Comparison of ENCODE assay signal across 8 cellular contexts in the genomic region with DNA sequence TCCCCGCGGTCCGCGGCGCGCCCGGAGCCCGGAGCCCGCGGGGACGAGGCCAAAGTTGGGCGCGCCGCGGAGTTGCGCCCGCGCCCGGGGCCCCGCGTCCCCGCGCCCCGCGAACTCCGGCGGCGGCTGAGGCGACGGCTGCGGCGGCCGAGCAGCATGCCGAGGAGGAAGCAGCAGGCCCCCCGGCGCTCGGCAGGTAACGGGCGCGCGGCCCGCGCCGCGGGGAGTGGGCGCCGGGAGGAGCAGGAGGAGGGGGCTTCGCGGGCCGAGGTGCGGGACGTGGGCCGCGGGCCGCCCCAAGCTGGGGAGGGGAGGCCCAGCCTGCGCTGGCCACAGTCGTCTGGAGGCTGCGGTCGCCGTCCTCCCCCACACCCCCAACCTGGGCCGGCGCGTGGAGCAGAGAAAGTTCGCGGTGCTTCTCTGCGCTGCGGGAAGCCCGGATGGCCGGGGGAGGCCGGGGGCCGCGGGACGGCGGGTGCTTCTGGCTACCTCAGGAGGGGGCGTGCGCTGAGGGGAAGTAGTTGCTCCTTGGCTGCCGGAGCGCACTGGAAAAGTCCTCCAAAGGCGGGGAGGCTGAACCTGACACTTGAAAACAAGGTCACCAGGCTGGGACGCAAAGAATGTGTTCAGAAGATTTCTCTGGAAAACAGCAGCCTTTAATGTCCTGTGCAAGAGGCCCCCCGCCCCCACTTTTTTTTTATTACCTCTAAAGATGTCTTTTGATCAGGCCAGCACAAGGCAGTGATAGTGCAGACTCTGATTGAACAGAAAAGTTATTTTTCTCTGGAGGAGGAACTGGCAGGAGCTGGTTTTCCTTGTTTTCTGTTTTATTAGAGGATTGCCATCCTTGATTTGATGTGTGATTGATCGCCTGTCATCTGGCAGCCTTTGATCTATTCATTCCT. TPM values are rescaled to one million over a fixed set of nuclear protein-coding genes. Genes with fewer than 3 reads are reported as not detected.
A peak's percentile ranks its signal among the peaks of the same experiment; 100 is the strongest.
DNase-seq lines count a peak whose midpoint lies in the region; ATAC-seq, FAIRE-seq and TF ChIP-seq lines count a peak whose summit lies in the region.

No MANE protein-coding gene starts in this region.

- peaks cover 18% of the 10 kb centered on the region for H3K36me3 Mint-ChIP-seq in activated CD4-positive, alpha-beta T cell treated with anti-CD3 and anti-CD28 coated beads, Interleukin-2, amount 10 ng/mL, durations not matched to agents 24 days and 14 days (ENCODE audit: low read depth)
- H3K36me3 Mint-ChIP-seq in naive B cell, result no peaks in the 10 kb centered on the region

- no peak for FAIRE-seq in urothelium cell line (lab: Jason Lieb, UNC)

- TF ChIP-seq CTCF in epithelial cell of proximal tubule (conservative IDR thresholded peaks at IDR 0.05; ENCODE audit: low read depth, low read length), result no peak

- DNase-seq in Caki2 (ENCODE audit: low read depth) (peak; percentile 16), epithelial cell of proximal tubule (ENCODE audit: low read depth) (no peak), naive B cell (peak; percentile 29), urothelium cell line (ENCODE audit: low spot score) (peak; percentile 27), NCI-H2196 (lab: John Stamatoyannopoulos, UW; ENCODE audit: unreplicated experiment) (no peak), AG08395 (ENCODE audit: low spot score) (no peak)
- peak; percentile 81 for DNase-seq in activated CD4-positive, alpha-beta T cell treated with anti-CD3 and anti-CD28 coated beads, Interleukin-2, amount 10 ng/mL, durations not matched to agents 24 days and 14 days

- H3K4me1 ChIP-seq in HUES6 (ENCODE audit: control insufficient read depth, insufficient read depth, low read length), result peaks cover 27% of the 10 kb centered on the region

- peak overlapping the region; percentile 85 for H3K4me3 Mint-ChIP-seq in activated CD4-positive, alpha-beta T cell treated with anti-CD3 and anti-CD28 coated beads, Interleukin-2, amount 10 ng/mL, durations not matched to agents 24 days and 14 days
- peak overlapping the region; percentile 73 to 100 (median 90) for H3K4me3 Mint-ChIP-seq in naive B cell

- H3K27me3 Mint-ChIP-seq in activated CD4-positive, alpha-beta T cell treated with anti-CD3 and anti-CD28 coated beads, Interleukin-2, amount 10 ng/mL, durations not matched to agents 24 days and 14 days, result peaks cover 7% of the 10 kb centered on the region
- peaks cover 0 to 10% (median 0%) of the 10 kb centered on the region in 3 donors for H3K27me3 Mint-ChIP-seq in naive B cell

- H3K4me3 ChIP-seq in HUES6 (ENCODE audit: low read depth, low read length), result peak overlapping the region; percentile 65
- peak overlapping the region; percentile 68 for H3K4me3 ChIP-seq in epithelial cell of proximal tubule (ENCODE audit: low read depth, low read length)

- in situ Hi-C loops in Caki2 (cut with HindIII; ENCODE audit: low pct_unique_long_range_greater_than_20kb, low sequenced_read_pairs), result no loop called here

- ATAC-seq in naive B cell (ENCODE audit: low read depth in 2 of 2), result no peak

- intact Hi-C loops in activated CD4-positive, alpha-beta T cell treated with anti-CD3 and anti-CD28 coated beads, Interleukin-2, amount 10 ng/mL, durations not matched to agents 24 days and 14 days (cut with micrococcal nuclease), result loop anchor here (5.0 to 10.0 kb wide), 3 partner anchors 1067 to 1280 kb away; a partner anchor contains a TSS

- H3K27ac ChIP-seq in HUES6 (ENCODE audit: low read depth, low read length), result no peak overlapping the region

- H3K9ac ChIP-seq in HUES6 (ENCODE audit: low read length), result peak overlapping the region; percentile 20

- H3K27me3 ChIP-seq in HUES6 (ENCODE audit: control insufficient read depth, insufficient read depth, low read length), result peaks cover 63% of the 10 kb centered on the region

- H3K4me1 Mint-ChIP-seq in activated CD4-positive, alpha-beta T cell treated with anti-CD3 and anti-CD28 coated beads, Interleukin-2, amount 10 ng/mL, durations not matched to agents 24 days and 14 days, result peaks cover 55% of the 10 kb centered on the region
- H3K4me1 Mint-ChIP-seq in naive B cell, result peaks cover 53 to 58% (median 55%) of the 10 kb centered on the region in 3 donors

- no peaks in the 10 kb centered on the region for H3K9me3 ChIP-seq in HUES6 (ENCODE audit: control insufficient read depth, insufficient read depth, low read depth, low read length)

- no peaks in the 10 kb centered on the region for H3K36me3 ChIP-seq in HUES6 (ENCODE audit: control insufficient read depth, insufficient read depth, low read length)

- H3K27ac Mint-ChIP-seq in activated CD4-positive, alpha-beta T cell treated with anti-CD3 and anti-CD28 coated beads, Interleukin-2, amount 10 ng/mL, durations not matched to agents 24 days and 14 days, result peak overlapping the region; percentile 75
- H3K27ac Mint-ChIP-seq in naive B cell, result peak overlapping the region in 2 of 6 donors; percentile 55 to 72

- H3K9me3 Mint-ChIP-seq in activated CD4-positive, alpha-beta T cell treated with anti-CD3 and anti-CD28 coated beads, Interleukin-2, amount 10 ng/mL, durations not matched to agents 24 days and 14 days, result no peaks in the 10 kb centered on the region
- H3K9me3 Mint-ChIP-seq in naive B cell, result no peaks in the 10 kb centered on the region

RNA-seq across cellular contexts. Expression of a gene that starts 1.4 kb away (rescaled TPM):
- 9.2 and 10.4 TPM in 2 replicates for total RNA-seq in Caki2 (2014; rRNA removed; shearing (Covaris generic); ENCODE audit: low replicate concordance)
- total RNA-seq in activated CD4-positive, alpha-beta T cell treated with anti-CD3 and anti-CD28 coated beads, Interleukin-2, amount 10 ng/mL, durations not matched to agents 24 days and 14 days, result 12.4 and 12.5 TPM in 2 replicates
- total RNA-seq in epithelial cell of proximal tubule, result 4.9 and 5.1 TPM in 2 replicates
- 1 to 10 TPM in 5 of 6 donors, under 1 TPM in 1; 0.41 to 2.2 (median 1.7) TPM for polyA plus RNA-seq in naive B cell (ENCODE audit: low read depth in 6 of 6)

RNA-seq across cellular contexts. Expression of a gene that starts 3.0 kb away (rescaled TPM):
- 4.1 and 12.4 TPM in 2 replicates for total RNA-seq in Caki2 (2014; rRNA removed; shearing (Covaris generic); ENCODE audit: low replicate concordance)
- total RNA-seq in activated CD4-positive, alpha-beta T cell treated with anti-CD3 and anti-CD28 coated beads, Interleukin-2, amount 10 ng/mL, durations not matched to agents 24 days and 14 days, result 23.3 and 23.6 TPM in 2 replicates
- 7.8 and 11.8 TPM in 2 replicates for total RNA-seq in epithelial cell of proximal tubule
- polyA plus RNA-seq in naive B cell (ENCODE audit: low read depth in 6 of 6), result 10 to 100 TPM; 14.7 to 36.8 (median 22.5) TPM

Comparison
In these comparisons a context has a peak if more than half of its experiments do, and no peak if none do; other contexts are left out.
1. DNase-seq: peak in Caki2 (single experiment), activated CD4-positive, alpha-beta T cell treated with anti-CD3 and anti-CD28 coated beads, Interleukin-2, amount 10 ng/mL, durations not matched to agents 24 days and 14 days (single experiment), naive B cell (single experiment) and urothelium cell line (single experiment); none in epithelial cell of proximal tubule (single experiment), NCI-H2196 (single experiment) and AG08395 (single experiment).